26 cellular contexts compared by ENCODE assay signal in the genomic region with DNA sequence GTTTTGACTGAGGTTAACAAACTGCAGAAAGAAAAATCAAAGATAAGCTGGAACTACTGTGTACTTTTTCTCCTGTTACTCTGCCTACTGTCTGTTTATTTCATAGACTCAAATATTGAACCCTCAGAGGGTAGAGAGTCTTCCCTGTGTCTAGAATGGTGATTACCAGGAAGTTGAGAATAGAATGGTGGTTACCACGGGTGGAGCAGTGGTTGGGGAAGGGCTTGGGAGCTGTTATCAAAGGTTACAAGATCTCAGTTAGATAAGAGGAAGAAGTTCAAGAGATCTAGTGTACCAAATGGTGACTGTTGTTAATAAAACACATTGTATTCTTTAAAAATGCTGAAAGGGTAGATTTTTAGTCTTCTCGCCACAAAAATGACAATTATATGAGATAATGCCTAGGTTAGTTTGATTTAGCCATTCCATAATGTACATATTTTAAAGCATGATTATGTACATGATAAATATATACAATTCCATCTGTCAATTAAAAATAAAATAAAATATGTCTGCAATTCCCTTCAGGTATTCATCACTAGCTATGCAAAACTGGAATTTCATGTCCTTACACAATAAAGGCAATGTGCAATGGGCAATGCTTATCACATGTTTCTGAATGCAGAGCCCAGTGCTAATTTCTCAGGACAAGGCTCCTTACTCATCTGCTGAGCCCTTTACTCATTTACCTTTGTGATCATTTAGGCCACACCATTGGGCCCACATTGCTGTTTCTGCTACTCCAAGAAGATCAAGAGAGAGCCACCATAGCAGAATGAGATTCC.
"Had no signal": no experiment of that assay in that cellular context is flagged by ENCODE, and none has a peak within 500 bp of the region (broad histone marks: within the 10 kb centered on the region; RNA-seq: fewer than 3 reads in every experiment).

No MANE protein-coding gene starts in this region.

- ATAC-seq: left cardiac atrium; left ventricle myocardium superior; naive thymus-derived CD4-positive, alpha-beta T cell; psoas muscle; sciatic nerve; stimulated activated naive B cell treated with anti-CD40 and anti-IgM and Interleukin-4, amounts not matched to agents 10 μg/mL and 1 μg/mL and 100 μg/mL, for 72 hours had no signal

- H3K9me3 ChIP-seq: neutrophil, psoas muscle, spleen, suprapubic skin, thyroid gland, upper lobe of left lung, uterus had no signal

- H2AFZ ChIP-seq: hepatocyte had no signal

- H3K4me3 ChIP-seq: hepatocyte, lung, psoas muscle, spleen, suprapubic skin, thyroid gland, upper lobe of left lung, uterus had no signal

- H3K4me3 Mint-ChIP-seq: naive thymus-derived CD4-positive, alpha-beta T cell; nephron progenitor cell; stimulated activated naive B cell treated with anti-CD40 and anti-IgM and Interleukin-4, amounts not matched to agents 10 μg/mL and 1 μg/mL and 100 μg/mL, for 72 hours had no signal

- H3K36me3 Mint-ChIP-seq: naive thymus-derived CD4-positive, alpha-beta T cell; stimulated activated naive B cell treated with anti-CD40 and anti-IgM and Interleukin-4, amounts not matched to agents 10 μg/mL and 1 μg/mL and 100 μg/mL, for 72 hours had no signal

- H3K27me3 ChIP-seq: hepatocyte, neutrophil, suprapubic skin, thyroid gland, upper lobe of left lung, uterus had no signal

- H3K79me2 ChIP-seq: hepatocyte had no signal

- DNase-seq: dermis blood vessel endothelial cell; erythroblast; foreskin melanocyte; head of caudate nucleus; kidney; left cardiac atrium; left ventricle myocardium superior; mesenchymal stem cell; midbrain; naive thymus-derived CD4-positive, alpha-beta T cell; nephron progenitor cell; psoas muscle; retina; spleen; stimulated activated CD4-positive, alpha-beta T cell treated with anti-CD3 and anti-CD28 coated beads, Interleukin-15, amount 100 ng/mL, for 24 hours; stimulated activated CD4-positive, alpha-beta T cell treated with anti-CD3 and anti-CD28 coated beads, Interleukin-1b, Interleukin-23, amount 100 ng/mL, for 48 hours; stimulated activated CD4-positive, alpha-beta T cell treated with anti-CD3 and anti-CD28 coated beads, Interleukin-4, amount 100 ng/mL, for 4 hours; stimulated activated naive B cell treated with anti-CD40 and anti-IgM and Interleukin-4, amounts not matched to agents 10 μg/mL and 1 μg/mL and 100 μg/mL, for 72 hours; thyroid gland; upper lobe of left lung; uterus had no signal

- H3K4me2 ChIP-seq: hepatocyte had no signal

- H3K36me3 ChIP-seq: neutrophil, spleen, suprapubic skin, thyroid gland, upper lobe of left lung, uterus had no signal

- H3K27ac ChIP-seq: hepatocyte, neutrophil, psoas muscle, spleen, suprapubic skin, thyroid gland, upper lobe of left lung, uterus had no signal

- H3K9me3 Mint-ChIP-seq: stimulated activated naive B cell treated with anti-CD40 and anti-IgM and Interleukin-4, amounts not matched to agents 10 μg/mL and 1 μg/mL and 100 μg/mL, for 72 hours had no signal

- H3K27ac Mint-ChIP-seq: naive thymus-derived CD4-positive, alpha-beta T cell; nephron progenitor cell; stimulated activated naive B cell treated with anti-CD40 and anti-IgM and Interleukin-4, amounts not matched to agents 10 μg/mL and 1 μg/mL and 100 μg/mL, for 72 hours had no signal

- H3K4me1 ChIP-seq: psoas muscle, spleen, suprapubic skin, thyroid gland, upper lobe of left lung, uterus had no signal
